ENCODE assay signal across 1 cellular context in genomic region chr1:9494936-9495758, GRCh38.
A peak's percentile ranks its signal among the peaks of the same experiment; 100 is the strongest.
TF ChIP-seq lines count a peak whose summit lies in the region.

No MANE protein-coding gene starts in this region.

TF ChIP-seq in HepG2, 621 proteins besides CTCF, POLR2A, EP300 and RAD21 (continued from another document):
- TF ChIP-seq ZNF710 (CRISPR knock-in tag; IDR thresholded peaks at IDR 0.05; ENCODE audit: borderline replicate concordance) = no peak
- peak; percentile 73; the same call in 1 of the 2 replicates for TF ChIP-seq DNMT1 (CRISPR knock-in tag; IDR thresholded peaks at IDR 0.05)
- no peak for TF ChIP-seq ZMYM3 (CRISPR knock-in tag; IDR thresholded peaks at IDR 0.05)
- peak; percentile 39; the same call in 1 of the 2 replicates for TF ChIP-seq HIC2 (CRISPR knock-in tag; IDR thresholded peaks at IDR 0.05; ENCODE audit: low read depth)
- no peak for TF ChIP-seq ESRRA (CRISPR knock-in tag; IDR thresholded peaks at IDR 0.05; ENCODE audit: low read depth)
- no peak for TF ChIP-seq ATF2 (CRISPR knock-in tag; IDR thresholded peaks at IDR 0.05)
- TF ChIP-seq SNAI1 (CRISPR knock-in tag; IDR thresholded peaks at IDR 0.05; ENCODE audit: borderline replicate concordance) = no peak
- no peak for TF ChIP-seq SNAPC2 (CRISPR knock-in tag; IDR thresholded peaks at IDR 0.05)
- TF ChIP-seq ZNF761 (CRISPR knock-in tag; conservative IDR thresholded peaks at IDR 0.05) = no peak
- TF ChIP-seq ZNF24 (IDR thresholded peaks at IDR 0.05) = no peak
- no peak for TF ChIP-seq ZNF879 (CRISPR knock-in tag; IDR thresholded peaks at IDR 0.05)
- no peak for TF ChIP-seq CREB1 (IDR thresholded peaks at IDR 0.05)
- TF ChIP-seq CREB1 (CRISPR knock-in tag; IDR thresholded peaks at IDR 0.05) = no peak
- no peak for TF ChIP-seq ZNF367 (CRISPR knock-in tag; IDR thresholded peaks at IDR 0.05; ENCODE audit: borderline replicate concordance)
- TF ChIP-seq MYC (CRISPR knock-in tag; IDR thresholded peaks at IDR 0.05; ENCODE audit: borderline replicate concordance) = peak; percentile 49; the same call in 1 of the 2 replicates
- TF ChIP-seq CHD4 (IDR thresholded peaks at IDR 0.05; ENCODE audit: borderline replicate concordance, low read length) = no peak
- TF ChIP-seq ZNF83 (CRISPR knock-in tag; IDR thresholded peaks at IDR 0.05; ENCODE audit: borderline replicate concordance) = no peak
- no peak for TF ChIP-seq SIN3A (IDR thresholded peaks at IDR 0.05; ENCODE audit: borderline replicate concordance, low read depth, low read length)
- TF ChIP-seq ZSCAN31 (CRISPR knock-in tag; IDR thresholded peaks at IDR 0.05; ENCODE audit: low read depth) = no peak
- TF ChIP-seq THYN1 (CRISPR knock-in tag; IDR thresholded peaks at IDR 0.05; ENCODE audit: borderline replicate concordance, low read depth) = no peak
- no peak for TF ChIP-seq ZNF609 (CRISPR knock-in tag; IDR thresholded peaks at IDR 0.05; ENCODE audit: borderline replicate concordance)
- TF ChIP-seq TFAP4 (IDR thresholded peaks at IDR 0.05; ENCODE audit: borderline replicate concordance, low read depth) = no peak
- no peak for TF ChIP-seq NFAT5 (CRISPR knock-in tag; IDR thresholded peaks at IDR 0.05)
- TF ChIP-seq ZNF343 (CRISPR knock-in tag; IDR thresholded peaks at IDR 0.05) = no peak
- TF ChIP-seq NR3C1 (CRISPR knock-in tag; IDR thresholded peaks at IDR 0.05) = no peak
TF ChIP-seq in HepG2: peak in this region for 101.
